Comparison of ENCODE assay signal across 31 cellular contexts in genomic region chr22:46246178-46246577, GRCh38. TPM values are rescaled to one million over a fixed set of nuclear protein-coding genes. Genes with fewer than 3 reads are reported as not detected.
"Had no signal": no experiment of that assay in that cellular context is flagged by ENCODE, and none has a peak within 500 bp of the region (broad histone marks: within the 10 kb centered on the region; RNA-seq: fewer than 3 reads in every experiment).

No MANE protein-coding gene starts in this region.

- H3K27ac ChIP-seq: brain microvascular endothelial cell, lower lobe of right lung, neural progenitor cell, thoracic aorta, vagina, WERI-Rb-1 had no signal

- H3K9ac ChIP-seq: neural progenitor cell had no signal

- ATAC-seq: activated CD4-positive, CD25-positive, alpha-beta regulatory T cell treated with anti-CD3 and anti-CD28 coated beads, Interleukin-2, amount 50 U/mL, for 24 hours; lower lobe of right lung; naive thymus-derived CD8-positive, alpha-beta T cell; T-helper 17 cell had no signal

- H3K36me3 ChIP-seq: brain microvascular endothelial cell, neural progenitor cell, right lobe of liver, thoracic aorta, vagina, WERI-Rb-1 had no signal

- H3K4me3 Mint-ChIP-seq: activated naive CD4-positive, alpha-beta T cell treated with anti-CD3 and anti-CD28 coated beads, Interleukin-2, amount 10 ng/mL, durations not matched to agents 7 days and 5 days; activated naive CD8-positive, alpha-beta T cell treated with anti-CD3 and anti-CD28 coated beads, Interleukin-2, amount 10 ng/mL, durations not matched to agents 7 days and 5 days; activated T-helper 1 cell treated with anti-CD3 and anti-CD28 coated beads, Interleukin-12 subunit alpha, Interleukin-12 subunit beta, Interleukin-2, Interleukin-4 antibody, amounts not matched to agents 30 ng/mL and 10 ng/mL and 1 ng/mL, durations not matched to agents 14 hours and 24 hours and 36 hours; dendritic cell treated with granulocyte-macrophage colony-stimulating factor and Interleukin-4, amounts not matched to agents 40 ng/mL and 50 ng/mL, for 4 days; naive thymus-derived CD8-positive, alpha-beta T cell; neural progenitor cell; T-helper 17 cell had no signal

- H3K9me3 ChIP-seq: esophagus muscularis mucosa, lower lobe of right lung, right lobe of liver, thoracic aorta, upper lobe of left lung, vagina had no signal

- H3K4me2 ChIP-seq: neural progenitor cell had no signal

- H2AFZ ChIP-seq: neural progenitor cell had no signal

- H3K27me3 Mint-ChIP-seq: activated naive CD8-positive, alpha-beta T cell treated with anti-CD3 and anti-CD28 coated beads, Interleukin-2, amount 10 ng/mL, durations not matched to agents 7 days and 5 days; dendritic cell treated with granulocyte-macrophage colony-stimulating factor and Interleukin-4, amounts not matched to agents 40 ng/mL and 50 ng/mL, for 4 days; naive thymus-derived CD8-positive, alpha-beta T cell; T-helper 17 cell had no signal

- H3K9me3 Mint-ChIP-seq: activated naive CD4-positive, alpha-beta T cell treated with anti-CD3 and anti-CD28 coated beads, Interleukin-2, amount 10 ng/mL, durations not matched to agents 7 days and 5 days; activated naive CD8-positive, alpha-beta T cell treated with anti-CD3 and anti-CD28 coated beads, Interleukin-2, amount 10 ng/mL, durations not matched to agents 7 days and 5 days; activated T-helper 1 cell treated with anti-CD3 and anti-CD28 coated beads, Interleukin-12 subunit alpha, Interleukin-12 subunit beta, Interleukin-2, Interleukin-4 antibody, amounts not matched to agents 30 ng/mL and 10 ng/mL and 1 ng/mL, durations not matched to agents 14 hours and 24 hours and 36 hours; dendritic cell treated with granulocyte-macrophage colony-stimulating factor and Interleukin-4, amounts not matched to agents 40 ng/mL and 50 ng/mL, for 4 days; naive thymus-derived CD8-positive, alpha-beta T cell had no signal

- H3K27ac Mint-ChIP-seq: activated naive CD4-positive, alpha-beta T cell treated with anti-CD3 and anti-CD28 coated beads, Interleukin-2, amount 10 ng/mL, durations not matched to agents 7 days and 5 days; activated naive CD8-positive, alpha-beta T cell treated with anti-CD3 and anti-CD28 coated beads, Interleukin-2, amount 10 ng/mL, durations not matched to agents 7 days and 5 days; activated T-helper 1 cell treated with anti-CD3 and anti-CD28 coated beads, Interleukin-12 subunit alpha, Interleukin-12 subunit beta, Interleukin-2, Interleukin-4 antibody, amounts not matched to agents 30 ng/mL and 10 ng/mL and 1 ng/mL, durations not matched to agents 14 hours and 24 hours and 36 hours; dendritic cell treated with granulocyte-macrophage colony-stimulating factor and Interleukin-4, amounts not matched to agents 40 ng/mL and 50 ng/mL, for 4 days; neural progenitor cell; T-helper 17 cell had no signal

- H3K4me3 ChIP-seq: esophagus muscularis mucosa, lower lobe of right lung, neural progenitor cell, right lobe of liver, thoracic aorta, upper lobe of left lung, vagina had no signal

- H3K27me3 ChIP-seq: brain microvascular endothelial cell, esophagus muscularis mucosa, right lobe of liver, upper lobe of left lung, vagina had no signal

- DNase-seq: activated CD4-positive, alpha-beta T cell treated with anti-CD3 and anti-CD28 coated beads for 48 hours; activated CD4-positive, alpha-beta T cell treated with anti-CD3 and anti-CD28 coated beads, Interleukin-2, amount 50 U/mL, for 48 hours; activated CD8-positive, alpha-beta memory T cell treated with anti-CD3 and anti-CD28 coated beads for 24 hours; activated gamma-delta T cell; activated naive CD4-positive, alpha-beta T cell treated with anti-CD3 and anti-CD28 coated beads, Interleukin-2, amount 10 ng/mL, durations not matched to agents 7 days and 5 days; activated naive CD8-positive, alpha-beta T cell treated with anti-CD3 and anti-CD28 coated beads, Interleukin-2, amount 10 ng/mL, durations not matched to agents 7 days and 5 days; amniotic stem cell; brain microvascular endothelial cell; central memory CD4-positive, alpha-beta T cell; effector CD4-positive, alpha-beta T cell; foreskin melanocyte; lower lobe of right lung; mesenchymal stem cell; naive thymus-derived CD8-positive, alpha-beta T cell; stimulated activated CD4-positive, alpha-beta T cell treated with anti-CD3 and anti-CD28 coated beads, Interleukin-2, amount 100 ng/mL, for 48 hours; stimulated activated naive CD4-positive, alpha-beta T cell treated with Interleukin-2 at 50 U/mL for 16 hours; T-helper 17 cell; T1000; upper lobe of left lung; WERI-Rb-1 had no signal

RNA-seq across cellular contexts. Expression of gene PKDREJ, which starts 17.0 kb away (rescaled TPM):
- total RNA-seq: activated naive CD8-positive, alpha-beta T cell treated with anti-CD3 and anti-CD28 coated beads, Interleukin-2, amount 10 ng/mL, durations not matched to agents 7 days and 5 days; astrocyte; glomerular endothelial cell; lower lobe of right lung; naive thymus-derived CD8-positive, alpha-beta T cell; skeletal muscle tissue; T-helper 17 cell; vagina had no signal
- polyA plus RNA-seq: naive thymus-derived CD8-positive, alpha-beta T cell had no signal

RNA-seq across cellular contexts. Expression of gene GTSE1, which starts 50.5 kb away (rescaled TPM):
- polyA plus RNA-seq: naive thymus-derived CD8-positive, alpha-beta T cell had no signal
